In the genomic region with DNA sequence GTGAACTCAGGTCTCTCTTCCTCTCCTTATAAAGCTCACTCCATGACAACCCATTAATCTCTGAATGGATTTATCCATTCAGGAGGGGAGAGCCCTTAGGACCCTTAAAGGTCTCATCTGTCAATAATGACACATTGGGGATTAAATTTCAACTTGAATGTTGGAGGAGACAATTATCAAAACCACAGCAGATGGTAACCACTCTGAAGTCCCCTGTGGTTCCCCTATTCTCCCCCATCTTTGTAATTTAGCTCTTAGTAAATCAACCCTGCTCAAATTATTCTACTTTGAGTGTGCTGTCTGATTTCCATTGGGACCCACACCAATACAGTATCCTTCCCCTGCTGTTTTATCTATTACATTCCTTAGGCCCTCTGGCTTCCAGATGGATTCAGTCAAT, we compare ENCODE assay signal across 24 cellular contexts.
A peak's percentile ranks its signal among the peaks of the same experiment; 100 is the strongest.
DNase-seq lines count a peak whose midpoint lies in the region; ATAC-seq, FAIRE-seq and TF ChIP-seq lines count a peak whose summit lies in the region.
"Had no signal": no experiment of that assay in that cellular context is flagged by ENCODE, and none has a peak within 500 bp of the region (broad histone marks: within the 10 kb centered on the region; RNA-seq: fewer than 3 reads in every experiment).

No MANE protein-coding gene starts in this region.

- no peak for FAIRE-seq in GM12878 (lab: Jason Lieb, UNC)

- CTCF ChIA-PET in GM12878 (lab: Yijun Ruan, JAX): interaction anchor here (1.5 kb wide), 1 partner anchor 98 kb away, joined by 3 read pairs; no protein-coding TSS in a partner anchor

- no peak for TF ChIP-seq POLR2A in GM12878 (IDR thresholded peaks at IDR 0.05; ENCODE audit: low read depth, low read length)
- no peak for TF ChIP-seq POLR2A in Peyer's patch (IDR thresholded peaks at IDR 0.05)

- peak; percentile 64 for DNase-seq in DMS 273 (lab: John Stamatoyannopoulos, UW; ENCODE audit: unreplicated experiment)
- DNase-seq in NCI-H1436 (lab: John Stamatoyannopoulos, UW): peak; percentile 91
- peak; percentile 100 for DNase-seq in NCI-H524 treated with DMSO at 0.1 percent for 48 hours (lab: John Stamatoyannopoulos, UW)
- DNase-seq in GM12878 (ENCODE audit: low read depth, low spot score): no peak
- DNase-seq in dorsolateral prefrontal cortex: no peak
- DNase-seq in omental fat pad (ENCODE audit: low spot score): no peak
- DNase-seq in Peyer's patch: no peak
- DNase-seq in pons (ENCODE audit: low spot score): no peak
- DNase-seq: activated CD4-positive, alpha-beta T cell treated with anti-CD3 and anti-CD28 coated beads, Interleukin-2, amount 50 U/mL, for 1 hour; anterior cingulate cortex; CD4-positive, alpha-beta T cell; DMS153; hypothalamus; Karpas-422; left ventricle myocardium inferior; naive B cell; NCI-H345; occipital lobe; T-helper 9 cell had no signal

- H3K36me3 ChIP-seq in GM12878 (ENCODE audit: control insufficient read depth in 2 of 2, insufficient read depth in 2 of 2, low read length in 1 of 2) (no peaks in the 10 kb centered on the region), Peyer's patch (no peaks in the 10 kb centered on the region)
- H3K36me3 ChIP-seq: cardiac muscle cell, gastroesophageal sphincter, left ventricle myocardium inferior had no signal

- no peak for TF ChIP-seq EP300 in GM12878 (IDR thresholded peaks at IDR 0.05; ENCODE audit: borderline replicate concordance in 1 of 2, control insufficient read depth in 1 of 2, low read depth in 2 of 2, low read length in 2 of 2)

- TF ChIP-seq CTCF in GM12878 (IDR thresholded peaks at IDR 0.05 in 2 of 3, conservative IDR thresholded peaks at IDR 0.05 in 1 of 3; ENCODE audit: control insufficient read depth in 2 of 3, extremely low read depth in 1 of 3, insufficient read depth in 1 of 3, low read depth in 3 of 3, low read length in 3 of 3) (no peak), dorsolateral prefrontal cortex (IDR thresholded peaks at IDR 0.05 in 54 of 56, conservative IDR thresholded peaks at IDR 0.05 in 2 of 56; ENCODE audit: low read depth in 1 of 56, partially characterized antibody in 56 of 56) (no peak), omental fat pad (IDR thresholded peaks at IDR 0.05) (no peak), Peyer's patch (IDR thresholded peaks at IDR 0.05) (no peak)

- H2AFZ ChIP-seq in GM12878 (ENCODE audit: control insufficient read depth, low read depth, low read length): no peak overlapping the region
- H2AFZ ChIP-seq: GM23338 had no signal

- SMC1A ChIA-PET in GM12878 (lab: Charles Lee; ENCODE audit: uncharacterized antibody, unreplicated experiment): no interaction called here

- H3K79me2 ChIP-seq in GM12878 (ENCODE audit: control insufficient read depth, insufficient read depth, low read length): no peaks in the 10 kb centered on the region

- POLR2A ChIA-PET in GM12878 (lab: Charles Lee): no interaction called here

- no peak for ATAC-seq in GM12878
- ATAC-seq in omental fat pad (ENCODE audit: low FRiP score): no peak
- ATAC-seq: gastroesophageal sphincter, GM23338, Right ventricle myocardium inferior had no signal

- H3K27me3 ChIP-seq in GM12878 (replicated peaks in 1 of 2; ENCODE audit: control insufficient read depth in 2 of 2, insufficient read depth in 2 of 2, low read length in 1 of 2): no peaks in the 10 kb centered on the region
- peaks cover 0 to 7% (median 0%) of the 10 kb centered on the region in 45 donors for H3K27me3 ChIP-seq in dorsolateral prefrontal cortex
- no peaks in the 10 kb centered on the region for H3K27me3 ChIP-seq in Peyer's patch
- H3K27me3 ChIP-seq: cardiac muscle cell, gastroesophageal sphincter had no signal

- H3K9ac ChIP-seq in GM12878 (ENCODE audit: control insufficient read depth, insufficient read depth, low read length): no peak overlapping the region

- TF ChIP-seq RAD21 in GM12878 (IDR thresholded peaks at IDR 0.05; ENCODE audit: insufficient read depth, low read depth, low read length): no peak

- intact Hi-C loops in GM12878 (cut with micrococcal nuclease; ENCODE audit: unreplicated experiment): no loop called here
- intact Hi-C loops in dorsolateral prefrontal cortex (cut with DNase I): no loop called here

- in situ Hi-C loops in GM12878 (cut with MboI): no loop called here

- H3K9me3 ChIP-seq in GM12878 (replicated peaks; ENCODE audit: control insufficient read depth, insufficient read depth, low read length) (no peaks in the 10 kb centered on the region), Peyer's patch (no peaks in the 10 kb centered on the region)
- H3K9me3 ChIP-seq: gastroesophageal sphincter, left ventricle myocardium inferior had no signal

- H3K4me2 ChIP-seq in GM12878 (ENCODE audit: control insufficient read depth, insufficient read depth): no peak overlapping the region
- H3K4me2 ChIP-seq: GM23338 had no signal

- no peak overlapping the region for H3K4me3 ChIP-seq in GM12878
- H3K4me3 ChIP-seq in dorsolateral prefrontal cortex: no peak overlapping the region
- no peak overlapping the region for H3K4me3 ChIP-seq in Peyer's patch
- H3K4me3 ChIP-seq: cardiac muscle cell, coronary artery, gastroesophageal sphincter, GM23338, left ventricle myocardium inferior had no signal

- H3K27ac ChIP-seq in GM12878 (ENCODE audit: control insufficient read depth, insufficient read depth): no peak overlapping the region
- H3K27ac ChIP-seq in dorsolateral prefrontal cortex: no peak overlapping the region
- no peak overlapping the region for H3K27ac ChIP-seq in Peyer's patch
- H3K27ac ChIP-seq: cardiac muscle cell, coronary artery, gastroesophageal sphincter, left ventricle myocardium inferior had no signal

- no peaks in the 10 kb centered on the region for H4K20me1 ChIP-seq in GM12878 (ENCODE audit: control insufficient read depth, insufficient read depth)

- no TSS peak for BruUV-seq in GM12878 (replicated peaks; lab: Mats Ljungman, UMichigan)

- RAD21 ChIA-PET in GM12878 (lab: Charles Lee; ENCODE audit: unreplicated experiment): no interaction called here

- peaks cover 16% of the 10 kb centered on the region; the same call in 1 of the 2 replicates for H3K4me1 ChIP-seq in GM12878 (ENCODE audit: control insufficient read depth, insufficient read depth, low read length)
- no peaks in the 10 kb centered on the region for H3K4me1 ChIP-seq in Peyer's patch
- H3K4me1 ChIP-seq: gastroesophageal sphincter had no signal

TF ChIP-seq in GM12878, 131 proteins besides CTCF, POLR2A, EP300 and RAD21:
- TF ChIP-seq CEBPB (IDR thresholded peaks at IDR 0.05; ENCODE audit: borderline replicate concordance in 1 of 2, low read depth in 2 of 2, low read length in 2 of 2) (no peak), RUNX3 (IDR thresholded peaks at IDR 0.05; ENCODE audit: low read length) (peak; percentile 77)
TF ChIP-seq in GM12878: peak in this region for 1.

Comparison
In these comparisons a context has a peak if more than half of its experiments do, and no peak if none do; other contexts are left out.
1. DNase-seq: peak in DMS 273 (single experiment), NCI-H1436 (single experiment) and NCI-H524 treated with DMSO at 0.1 percent for 48 hours (single experiment); none in GM12878 (single experiment), dorsolateral prefrontal cortex (0 of 10), omental fat pad (single experiment), Peyer's patch (0 of 3) and pons (single experiment).